In genomic region chr11:21110378-21110777, GRCh38 we compare ENCODE assay signal across 20 cellular contexts.
"Had no signal": no experiment of that assay in that cellular context is flagged by ENCODE, and none has a peak within 500 bp of the region (broad histone marks: within the 10 kb centered on the region; RNA-seq: fewer than 3 reads in every experiment).

No MANE protein-coding gene starts in this region.

- H3K36me3 ChIP-seq: heart left ventricle, spleen, tibial nerve, upper lobe of right lung had no signal

- DNase-seq: effector CD4-positive, alpha-beta T cell; endodermal cell; heart left ventricle; hippocampal formation; left colon; mesendoderm; naive B cell; psoas muscle; retina; spleen; stimulated activated CD4-positive, alpha-beta T cell treated with anti-CD3 and anti-CD28 coated beads, Interleukin-15, amount 100 ng/mL, for 24 hours; stimulated activated CD4-positive, alpha-beta T cell treated with anti-CD3 and anti-CD28 coated beads, Interleukin-2, amount 100 ng/mL, for 24 hours; stimulated activated CD4-positive, alpha-beta T cell treated with anti-CD3 and anti-CD28 coated beads, Interleukin-4, amount 100 ng/mL, for 4 hours; stimulated activated naive B cell treated with anti-CD40 and anti-IgM and Interleukin-4, amounts not matched to agents 10 μg/mL and 1 μg/mL and 100 μg/mL, for 72 hours; stimulated activated naive CD8-positive, alpha-beta T cell treated with anti-CD3 and anti-CD28 coated beads, Interleukin-15, amount 100 ng/mL, for 72 hours; testis; upper lobe of right lung had no signal

- H3K27ac ChIP-seq: coronary artery, heart left ventricle, psoas muscle, spleen, testis, tibial nerve, upper lobe of right lung had no signal

- ATAC-seq: heart left ventricle; left colon; psoas muscle; sciatic nerve; stimulated activated naive B cell treated with anti-CD40 and anti-IgM and Interleukin-4, amounts not matched to agents 10 μg/mL and 1 μg/mL and 100 μg/mL, for 72 hours; stimulated activated naive CD8-positive, alpha-beta T cell treated with anti-CD3 and anti-CD28 coated beads, Interleukin-15, amount 100 ng/mL, for 72 hours; upper lobe of right lung had no signal

- H3K4me1 ChIP-seq: heart left ventricle, psoas muscle, spleen, testis, tibial nerve, upper lobe of right lung had no signal

- H3K4me3 ChIP-seq: coronary artery, heart left ventricle, psoas muscle, spleen, testis, tibial nerve, upper lobe of right lung had no signal

- H3K27me3 ChIP-seq: heart left ventricle, spleen, testis, tibial nerve, upper lobe of right lung had no signal

- H3K9me3 ChIP-seq: psoas muscle, testis, tibial nerve, upper lobe of right lung had no signal
